10 cellular contexts compared by ENCODE assay signal in the genomic region with DNA sequence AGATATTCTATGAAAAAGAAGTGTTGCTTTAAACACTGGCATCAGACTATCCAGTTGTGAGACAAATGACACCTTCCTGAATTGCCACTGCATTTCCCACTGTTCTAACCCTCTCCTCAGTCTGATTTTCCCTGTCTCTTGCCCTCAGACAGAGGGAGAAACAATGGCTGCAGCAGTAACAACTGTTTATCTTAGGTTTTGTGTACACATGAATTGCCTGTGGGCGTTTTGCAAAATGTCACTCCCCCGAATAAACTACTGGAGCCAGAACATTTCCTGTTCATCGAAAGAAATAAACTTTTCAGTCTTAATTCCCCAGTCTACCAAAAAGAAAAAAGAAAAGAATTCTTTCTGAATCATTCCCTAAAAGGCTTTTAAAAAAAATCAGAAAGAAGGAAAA.
DNase-seq lines count a peak whose midpoint lies in the region; ATAC-seq, FAIRE-seq and TF ChIP-seq lines count a peak whose summit lies in the region.
"Had no signal": no experiment of that assay in that cellular context is flagged by ENCODE, and none has a peak within 500 bp of the region (broad histone marks: within the 10 kb centered on the region; RNA-seq: fewer than 3 reads in every experiment).

No MANE protein-coding gene starts in this region.

- DNase-seq in HuH-7.5 (ENCODE audit: low spot score), result peak; percentile 17
- no peak for DNase-seq in PC-9
- peak; percentile 49 for DNase-seq in hepatocyte (ENCODE audit: low spot score)
- DNase-seq in small intestine, result peak; percentile 45
- no peak for DNase-seq in natural killer cell treated with Interleukin-12 subunit alpha and Interleukin-12 subunit beta and Interleukin-15 and Interleukin-18, amount 100 ng/mL, for 72 hours (ENCODE audit: low spot score)
- DNase-seq in activated CD4-positive, alpha-beta T cell treated with anti-CD3 and anti-CD28 coated beads for 4 hours, result no peak
- no peak for DNase-seq in GM19240 (ENCODE audit: insufficient read length, low spot score)
- DNase-seq: psoas muscle had no signal

- no peak for ATAC-seq in HG03108 (IDR thresholded peaks at IDR 0.05; ENCODE audit: unreplicated experiment)
- no peak for ATAC-seq in natural killer cell treated with Interleukin-12 subunit alpha and Interleukin-12 subunit beta and Interleukin-15 and Interleukin-18, amount 100 ng/mL, for 72 hours
- ATAC-seq: psoas muscle had no signal

- no peak for TF ChIP-seq CTCF in PC-9 (conservative IDR thresholded peaks at IDR 0.05)
- no peak for TF ChIP-seq CTCF in hepatocyte (IDR thresholded peaks at IDR 0.05; ENCODE audit: poor library complexity)

- no peaks in the 10 kb centered on the region for H3F3A ChIP-seq in PC-9 (ENCODE audit: insufficient read depth, low read depth)

- H4K20me1 ChIP-seq in PC-9 (ENCODE audit: insufficient read depth) (no peaks in the 10 kb centered on the region; the same call in 1 of the 2 replicates), hepatocyte (ENCODE audit: insufficient read depth, poor library complexity, severe bottlenecking) (no peaks in the 10 kb centered on the region)

- no peak overlapping the region for H3K27ac Mint-ChIP-seq in natural killer cell treated with Interleukin-12 subunit alpha and Interleukin-12 subunit beta and Interleukin-15 and Interleukin-18, amount 100 ng/mL, for 72 hours
- H3K27ac Mint-ChIP-seq: activated T-helper 2 cell treated with anti-CD3 and anti-CD28 coated beads, Interferon-gamma antibody, Interleukin-2, Interleukin-4, amounts not matched to agents 10 μg/mL and 5 μg/mL and 100 μg/mL, durations not matched to agents 14 hours and 24 hours and 36 hours had no signal

- no peaks in the 10 kb centered on the region for H3K4me1 Mint-ChIP-seq in natural killer cell treated with Interleukin-12 subunit alpha and Interleukin-12 subunit beta and Interleukin-15 and Interleukin-18, amount 100 ng/mL, for 72 hours (ENCODE audit: low read depth in 2 of 2)

- H3K27ac ChIP-seq in PC-9 (no peak overlapping the region), hepatocyte (peak overlapping the region; percentile 61), small intestine (ENCODE audit: low read depth in 1 of 2, low read length in 1 of 2) (peak overlapping the region in 1 of 2 donors; percentile 66)
- H3K27ac ChIP-seq: psoas muscle had no signal

- peak overlapping the region; percentile 38 for H3K4me2 ChIP-seq in PC-9
- H3K4me2 ChIP-seq in hepatocyte, result peak overlapping the region; percentile 60

- no peak for FAIRE-seq in small intestine (lab: Jason Lieb, UNC)

- H3K36me3 ChIP-seq in PC-9 (ENCODE audit: low read depth), result no peaks in the 10 kb centered on the region
- H3K36me3 ChIP-seq in hepatocyte (replicated peaks; ENCODE audit: insufficient read depth, low read depth), result no peaks in the 10 kb centered on the region
- no peaks in the 10 kb centered on the region for H3K36me3 ChIP-seq in small intestine (ENCODE audit: control insufficient read depth in 2 of 2, insufficient read depth in 2 of 2, low read length in 2 of 2)

- no peaks in the 10 kb centered on the region for H3K36me3 Mint-ChIP-seq in natural killer cell treated with Interleukin-12 subunit alpha and Interleukin-12 subunit beta and Interleukin-15 and Interleukin-18, amount 100 ng/mL, for 72 hours

- H3K79me2 ChIP-seq in PC-9 (ENCODE audit: low read depth) (0 out of 2 replicates have a peak, but pooled peaks cover 4% of the 10 kb centered on the region), hepatocyte (peaks cover 86% of the 10 kb centered on the region)

- H3K27me3 ChIP-seq in PC-9 (ENCODE audit: insufficient read depth, low read depth) (no peaks in the 10 kb centered on the region), hepatocyte (no peaks in the 10 kb centered on the region), small intestine (ENCODE audit: control insufficient read depth in 2 of 2, insufficient read depth in 2 of 2, low read length in 2 of 2) (no peaks in the 10 kb centered on the region)

- H3K4me3 Mint-ChIP-seq in natural killer cell treated with Interleukin-12 subunit alpha and Interleukin-12 subunit beta and Interleukin-15 and Interleukin-18, amount 100 ng/mL, for 72 hours, result no peak overlapping the region

- CTCF ChIA-PET in PC-9 (lab: Charles Lee), result no interaction called here

- no peak overlapping the region for H2AFZ ChIP-seq in PC-9
- H2AFZ ChIP-seq in hepatocyte, result no peak overlapping the region

- H3K4me3 ChIP-seq in PC-9 (no peak overlapping the region), hepatocyte (no peak overlapping the region), small intestine (ENCODE audit: low read depth in 1 of 2, low read length in 2 of 2) (no peak overlapping the region)
- H3K4me3 ChIP-seq: psoas muscle had no signal

- BruUV-seq in PC-9 (replicated peaks; lab: Mats Ljungman, UMichigan), result no TSS peak

- 8% methylated on average over 3 of the region's 3 CpGs for WGBS in hepatocyte (ENCODE audit: low lambda C conversion rate, missing lambda C conversion rate)
- 5 to 14% (median 14%) methylated on average over 3 of the region's 3 CpGs for WGBS in small intestine, 3 donors

- H3K9me2 ChIP-seq in PC-9 (ENCODE audit: insufficient read depth) (no peaks in the 10 kb centered on the region), hepatocyte (replicated peaks; ENCODE audit: insufficient read depth) (no peaks in the 10 kb centered on the region)

- H3K4me1 ChIP-seq in PC-9 (replicated peaks; ENCODE audit: insufficient read depth) (peaks cover 11% of the 10 kb centered on the region), hepatocyte (ENCODE audit: insufficient read depth) (peaks cover 4% of the 10 kb centered on the region), small intestine (ENCODE audit: control insufficient read depth in 2 of 2, insufficient read depth in 1 of 2, low read depth in 1 of 2, low read length in 1 of 2) (no peaks in the 10 kb centered on the region)

- POLR2A ChIA-PET in PC-9 (lab: Charles Lee; ENCODE audit: unreplicated experiment), result no interaction called here

- no peaks in the 10 kb centered on the region for H3K27me3 Mint-ChIP-seq in natural killer cell treated with Interleukin-12 subunit alpha and Interleukin-12 subunit beta and Interleukin-15 and Interleukin-18, amount 100 ng/mL, for 72 hours

- intact Hi-C loops in PC-9 (cut with micrococcal nuclease; ENCODE audit: unreplicated experiment), result no loop called here

- H3K9me3 Mint-ChIP-seq in natural killer cell treated with Interleukin-12 subunit alpha and Interleukin-12 subunit beta and Interleukin-15 and Interleukin-18, amount 100 ng/mL, for 72 hours, result peaks cover 3% of the 10 kb centered on the region
- H3K9me3 Mint-ChIP-seq: activated T-helper 2 cell treated with anti-CD3 and anti-CD28 coated beads, Interferon-gamma antibody, Interleukin-2, Interleukin-4, amounts not matched to agents 10 μg/mL and 5 μg/mL and 100 μg/mL, durations not matched to agents 14 hours and 24 hours and 36 hours had no signal

- no peaks in the 10 kb centered on the region for H3K9me3 ChIP-seq in PC-9 (ENCODE audit: insufficient read depth, low read depth)
- no peaks in the 10 kb centered on the region for H3K9me3 ChIP-seq in hepatocyte (ENCODE audit: low read depth)
- no peaks in the 10 kb centered on the region for H3K9me3 ChIP-seq in small intestine (ENCODE audit: control insufficient read depth, low read depth)
- H3K9me3 ChIP-seq: psoas muscle had no signal

Comparison
In these comparisons a context has a peak if more than half of its experiments do, and no peak if none do; other contexts are left out.
1. DNase-seq: peak in HuH-7.5 (single experiment), hepatocyte (single experiment) and small intestine (single experiment); none in PC-9 (0 of 2), natural killer cell treated with Interleukin-12 subunit alpha and Interleukin-12 subunit beta and Interleukin-15 and Interleukin-18, amount 100 ng/mL, for 72 hours (single experiment), activated CD4-positive, alpha-beta T cell treated with anti-CD3 and anti-CD28 coated beads for 4 hours (0 of 2) and GM19240 (single experiment).